24 cellular contexts compared by ENCODE assay signal in the genomic region with DNA sequence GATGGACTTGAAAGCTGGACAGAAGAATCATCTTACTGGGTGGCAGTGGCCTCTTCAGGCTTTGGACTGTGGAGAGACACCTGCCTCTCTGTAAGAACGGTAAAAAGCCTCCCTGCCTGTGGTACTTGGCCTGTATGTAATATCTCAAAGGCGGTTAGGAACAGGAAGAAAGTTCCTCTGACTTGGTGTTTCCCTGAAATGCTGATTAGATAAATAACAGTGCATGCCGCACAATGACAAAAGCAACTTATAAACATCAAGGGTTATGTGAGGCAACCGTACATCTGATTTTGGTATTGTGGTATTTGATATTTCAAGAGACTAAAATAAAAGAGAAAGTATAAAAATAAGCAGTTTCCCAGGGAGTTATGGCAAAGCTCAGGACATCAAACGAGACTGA.
"Had no signal": no experiment of that assay in that cellular context is flagged by ENCODE, and none has a peak within 500 bp of the region (broad histone marks: within the 10 kb centered on the region; RNA-seq: fewer than 3 reads in every experiment).

No MANE protein-coding gene starts in this region.

- ATAC-seq: gastrocnemius medialis; left colon; left ventricle myocardium superior; lower lobe of right lung; pancreas; sciatic nerve; stimulated activated effector memory CD8-positive, alpha-beta T cell treated with anti-CD3 and anti-CD28 coated beads, Interleukin-12 subunit alpha, Interleukin-12 subunit beta, amount 100 ng/mL, for 72 hours had no signal

- DNase-seq: dorsolateral prefrontal cortex; effector CD4-positive, alpha-beta T cell; foreskin fibroblast; gastrocnemius medialis; immature natural killer cell; islet precursor cell; kidney glomerular epithelial cell; left colon; left ventricle myocardium superior; lower lobe of right lung; natural killer cell; occipital lobe; pancreas; stimulated activated CD4-positive, alpha-beta T cell treated with anti-CD3 and anti-CD28 coated beads, Interleukin-12 subunit alpha, Interleukin-12 subunit beta, amount 100 ng/mL, for 4 hours; stimulated activated CD4-positive, alpha-beta T cell treated with anti-CD3 and anti-CD28 coated beads, Interleukin-2, amount 100 ng/mL, for 24 hours; stimulated activated CD4-positive, alpha-beta T cell treated with anti-CD3 and anti-CD28 coated beads, Interleukin-4, amount 100 ng/mL, for 24 hours; stimulated activated naive CD4-positive, alpha-beta T cell treated with Interleukin-2 at 50 U/mL for 16 hours; stomach; thyroid gland had no signal

- H3K27me3 Mint-ChIP-seq: type B pancreatic cell had no signal

- FAIRE-seq: colon, pancreas had no signal

- H3K27me3 ChIP-seq: gastrocnemius medialis, pancreas, stomach, thyroid gland had no signal

- H3K27ac ChIP-seq: dorsolateral prefrontal cortex, gastrocnemius medialis, lower lobe of right lung, pancreas had no signal

- H3K4me2 ChIP-seq: smooth muscle cell had no signal

- H3K27ac Mint-ChIP-seq: immature natural killer cell; natural killer cell; stimulated activated effector memory CD8-positive, alpha-beta T cell treated with anti-CD3 and anti-CD28 coated beads, Interleukin-12 subunit alpha, Interleukin-12 subunit beta, amount 100 ng/mL, for 72 hours; type B pancreatic cell had no signal

- H3K4me3 ChIP-seq: dorsolateral prefrontal cortex, gastrocnemius medialis, lower lobe of right lung, pancreas, smooth muscle cell, stomach, thyroid gland had no signal

- H3K9me3 Mint-ChIP-seq: natural killer cell; stimulated activated effector memory CD8-positive, alpha-beta T cell treated with anti-CD3 and anti-CD28 coated beads, Interleukin-12 subunit alpha, Interleukin-12 subunit beta, amount 100 ng/mL, for 72 hours; type B pancreatic cell had no signal

- H3K36me3 ChIP-seq: gastrocnemius medialis, lower lobe of right lung, pancreas, stomach, thyroid gland had no signal

- H3K4me1 ChIP-seq: gastrocnemius medialis, lower lobe of right lung, pancreas, thyroid gland had no signal

- H3K4me3 Mint-ChIP-seq: immature natural killer cell; natural killer cell; stimulated activated effector memory CD8-positive, alpha-beta T cell treated with anti-CD3 and anti-CD28 coated beads, Interleukin-12 subunit alpha, Interleukin-12 subunit beta, amount 100 ng/mL, for 72 hours; type B pancreatic cell had no signal

- H3K4me1 Mint-ChIP-seq: immature natural killer cell; natural killer cell; stimulated activated effector memory CD8-positive, alpha-beta T cell treated with anti-CD3 and anti-CD28 coated beads, Interleukin-12 subunit alpha, Interleukin-12 subunit beta, amount 100 ng/mL, for 72 hours had no signal

- H3K9me3 ChIP-seq: gastrocnemius medialis, lower lobe of right lung, pancreas, stomach, thyroid gland had no signal

- H3K36me3 Mint-ChIP-seq: immature natural killer cell; natural killer cell; stimulated activated effector memory CD8-positive, alpha-beta T cell treated with anti-CD3 and anti-CD28 coated beads, Interleukin-12 subunit alpha, Interleukin-12 subunit beta, amount 100 ng/mL, for 72 hours; type B pancreatic cell had no signal
